ENCODE assay signal across 8 cellular contexts in genomic region chr4:100190643-100191600, GRCh38. TPM values are rescaled to one million over a fixed set of nuclear protein-coding genes. Genes with fewer than 3 reads are reported as not detected.
DNase-seq lines count a peak whose midpoint lies in the region; ATAC-seq and TF ChIP-seq lines count a peak whose summit lies in the region.

No MANE protein-coding gene starts in this region.

- no peak for TF ChIP-seq POLR2A in breast epithelium (IDR thresholded peaks at IDR 0.05)

- no peaks in the 10 kb centered on the region for H3K36me3 ChIP-seq in breast epithelium
- H3K36me3 ChIP-seq in subcutaneous abdominal adipose tissue (ENCODE audit: control insufficient read depth in 5 of 5, insufficient read depth in 5 of 5, low read length in 5 of 5): no peaks in the 10 kb centered on the region

- ATAC-seq in HG03432 (IDR thresholded peaks at IDR 0.05; ENCODE audit: unreplicated experiment) (peak; percentile 23), left lobe of liver (peak; percentile 22), HG02571 (IDR thresholded peaks at IDR 0.05; ENCODE audit: unreplicated experiment) (no peak), GM21515 (IDR thresholded peaks at IDR 0.05; ENCODE audit: unreplicated experiment) (no peak)

- no peaks in the 10 kb centered on the region for H3K9me3 ChIP-seq in breast epithelium
- H3K9me3 ChIP-seq in subcutaneous abdominal adipose tissue (ENCODE audit: control insufficient read depth in 5 of 5, low read length in 5 of 5): no peaks in the 10 kb centered on the region

- DNase-seq in AG10803 (ENCODE audit: low read depth): peak; percentile 43
- DNase-seq in breast epithelium (ENCODE audit: low spot score in 2 of 2): no peak
- no peak for DNase-seq in left lobe of liver (ENCODE audit: low spot score)
- no peak for DNase-seq in NCI-H146 (lab: John Stamatoyannopoulos, UW)

- H3K27ac ChIP-seq in breast epithelium (peak overlapping the region; percentile 21 to 70), subcutaneous abdominal adipose tissue (ENCODE audit: low read depth, low read length) (no peak overlapping the region)

- H3K4me1 ChIP-seq in breast epithelium: no peaks in the 10 kb centered on the region
- peaks cover 3 to 21% (median 18%) of the 10 kb centered on the region in 5 donors for H3K4me1 ChIP-seq in subcutaneous abdominal adipose tissue (ENCODE audit: control insufficient read depth in 5 of 5, insufficient read depth in 5 of 5, low read length in 5 of 5)

- H3K4me3 ChIP-seq in AG10803 (ENCODE audit: low read length) (peak overlapping the region; percentile 65), breast epithelium (peak overlapping the region; percentile 70 to 94 (median 70)), subcutaneous abdominal adipose tissue (ENCODE audit: low read depth in 1 of 5, low read length in 5 of 5) (peak overlapping the region; percentile 72 to 88 (median 76))

- H3K27me3 ChIP-seq in breast epithelium (no peaks in the 10 kb centered on the region), subcutaneous abdominal adipose tissue (ENCODE audit: control insufficient read depth in 5 of 5, insufficient read depth in 4 of 5, low read length in 5 of 5) (peaks cover 0 to 3% (median 0%) of the 10 kb centered on the region in 5 donors)

- intact Hi-C loops in breast epithelium (cut with DNase I; ENCODE audit: low total_unique reads): no loop called here

- H3K9ac ChIP-seq in subcutaneous abdominal adipose tissue (ENCODE audit: low read length in 5 of 5): peak overlapping the region in 2 of 5 donors; percentile 17 to 56

- TF ChIP-seq CTCF in AG10803 (conservative IDR thresholded peaks at IDR 0.05; ENCODE audit: low read length): no peak
- no peak for TF ChIP-seq CTCF in breast epithelium (IDR thresholded peaks at IDR 0.05)

RNA-seq across cellular contexts. Expression of gene DDIT4L, which starts 0.7 kb away (rescaled TPM):
- 1 to 10 TPM; 1.6 to 3.8 (median 1.8) TPM for total RNA-seq in breast epithelium
- 0.33 TPM for total RNA-seq in left lobe of liver

Comparison
In these comparisons a context has a peak if more than half of its experiments do, and no peak if none do; other contexts are left out.
1. ATAC-seq: peak in HG03432 (single experiment) and left lobe of liver (single experiment); none in HG02571 (single experiment) and GM21515 (single experiment).
2. Peak in every context shown above with its lines, with median percentiles within 50 percentile points of each other: H3K4me3 ChIP-seq.